ENCODE assay signal across 8 cellular contexts in genomic region chr19:13597625-13598024, GRCh38.
DNase-seq lines count a peak whose midpoint lies in the region; ATAC-seq and FAIRE-seq lines count a peak whose summit lies in the region.

No MANE protein-coding gene starts in this region.

- no peak overlapping the region for H2AK5ac ChIP-seq in trophoblast cell (ENCODE audit: low read length)

- peak; percentile 11 for FAIRE-seq in RCC 7860 (lab: Jason Lieb, UNC)

- no peak overlapping the region for H2AFZ ChIP-seq in trophoblast cell (ENCODE audit: insufficient read depth, low read length, poor library complexity)

- H3K4me2 ChIP-seq in trophoblast cell (ENCODE audit: low read length) = no peak overlapping the region

- H3K4me3 ChIP-seq in trophoblast cell (ENCODE audit: low read depth, low read length) = no peak overlapping the region

- no peak overlapping the region for H2BK12ac ChIP-seq in trophoblast cell (ENCODE audit: low read length)

- no peak for ATAC-seq in HG02981 (IDR thresholded peaks at IDR 0.05; ENCODE audit: unreplicated experiment)
- ATAC-seq in HG02623 (IDR thresholded peaks at IDR 0.05; ENCODE audit: unreplicated experiment) = no peak

- no peak overlapping the region for H2BK120ac ChIP-seq in trophoblast cell (ENCODE audit: insufficient read depth, low read length, poor library complexity)

- H3K9ac ChIP-seq in trophoblast cell (ENCODE audit: low read length) = no peak overlapping the region

- no peaks in the 10 kb centered on the region for H3K27me3 ChIP-seq in trophoblast cell (ENCODE audit: insufficient read depth, low read length)

- no peak overlapping the region for H3K18ac ChIP-seq in trophoblast cell (ENCODE audit: low read length)

- no peak overlapping the region for H3K27ac ChIP-seq in trophoblast cell (ENCODE audit: low read depth, low read length)

- no peaks in the 10 kb centered on the region for H3K36me3 ChIP-seq in trophoblast cell (ENCODE audit: control insufficient read depth in 1 of 2, insufficient read depth in 2 of 2, low read length in 2 of 2)

- H3K79me1 ChIP-seq in trophoblast cell (ENCODE audit: low read length) = no peaks in the 10 kb centered on the region

- no peak overlapping the region for H3K23ac ChIP-seq in trophoblast cell (ENCODE audit: low read length)

- no peak overlapping the region for H4K91ac ChIP-seq in trophoblast cell (ENCODE audit: low read depth, low read length)

- H4K8ac ChIP-seq in trophoblast cell (ENCODE audit: low read depth, low read length) = no peak overlapping the region

- no peak overlapping the region for H2BK5ac ChIP-seq in trophoblast cell (ENCODE audit: low read depth, low read length, poor library complexity)

- WGBS in trophoblast cell (ENCODE audit: extremely low coverage, insufficient coverage, insufficient read length) = no CpG with 5 or more reads among the region's 3 CpGs

- no peaks in the 10 kb centered on the region for H3K4me1 ChIP-seq in trophoblast cell (ENCODE audit: control insufficient read depth in 1 of 2, insufficient read depth in 2 of 2, low read length in 2 of 2)

- H4K12ac ChIP-seq in trophoblast cell (ENCODE audit: low read depth, low read length) = no peak overlapping the region

- DNase-seq in DMS79 (lab: John Stamatoyannopoulos, UW) = peak; percentile 27
- DNase-seq in M059J (ENCODE audit: low read depth) = peak; percentile 71
- peak; percentile 56 for DNase-seq in RCC 7860 (ENCODE audit: low spot score)
- DNase-seq in activated naive CD4-positive, alpha-beta T cell treated with anti-CD3 and anti-CD28 coated beads, Interleukin-2, amount 50 U/mL, for 16 hours = peak; percentile 46
- DNase-seq in globus pallidus (ENCODE audit: low spot score) = peak; percentile 48
- DNase-seq in trophoblast cell = peak; percentile 55 to 79

- H3K14ac ChIP-seq in trophoblast cell (ENCODE audit: low read length) = no peak overlapping the region

- H3K4ac ChIP-seq in trophoblast cell (ENCODE audit: low read depth, low read length) = no peak overlapping the region

- no peaks in the 10 kb centered on the region for H3K9me3 ChIP-seq in trophoblast cell (ENCODE audit: insufficient read depth, low read depth, low read length)

- H3K79me2 ChIP-seq in trophoblast cell (ENCODE audit: control insufficient read depth, insufficient read depth, low read length, poor library complexity) = no peaks in the 10 kb centered on the region
